ENCODE assay signal across 21 cellular contexts in the genomic region with DNA sequence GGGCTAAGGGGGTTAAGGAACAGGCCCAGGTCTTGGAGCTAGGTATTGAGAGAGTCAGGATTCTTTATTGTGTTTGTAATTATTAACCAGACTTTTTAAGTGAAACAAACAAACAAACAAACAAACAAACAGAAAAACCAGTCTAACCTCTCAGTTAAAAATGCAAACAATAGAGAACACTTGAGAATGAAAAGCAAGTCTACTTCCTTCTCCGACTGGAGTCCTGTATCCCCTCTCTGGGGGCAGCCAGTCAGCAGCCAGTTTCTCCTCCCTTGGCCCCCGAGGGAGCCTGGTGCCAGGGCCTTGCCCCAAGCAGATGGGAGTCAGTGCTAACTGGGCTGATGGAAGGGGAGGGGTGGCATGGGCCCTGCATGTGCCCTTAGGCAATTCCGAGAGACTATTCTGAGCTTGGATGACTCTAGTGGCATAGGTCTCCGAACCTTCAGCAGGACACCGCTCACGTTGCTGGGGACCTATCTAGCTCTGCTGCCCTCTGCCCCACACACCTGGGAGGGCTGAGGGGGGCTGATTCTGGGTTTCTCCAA.
DNase-seq lines count a peak whose midpoint lies in the region; ATAC-seq and TF ChIP-seq lines count a peak whose summit lies in the region.
"Had no signal": no experiment of that assay in that cellular context is flagged by ENCODE, and none has a peak within 500 bp of the region (broad histone marks: within the 10 kb centered on the region; RNA-seq: fewer than 3 reads in every experiment).

No MANE protein-coding gene starts in this region.

- H3K27ac ChIP-seq in lung (ENCODE audit: low read depth in 1 of 2, low read length in 1 of 2) = no peak overlapping the region
- no peak overlapping the region for H3K27ac ChIP-seq in tibial nerve
- H3K27ac ChIP-seq: RWPE1 had no signal

- no peak for TF ChIP-seq POLR2A in tibial nerve (IDR thresholded peaks at IDR 0.05)

- no peak for TF ChIP-seq EP300 in tibial nerve (IDR thresholded peaks at IDR 0.05)

- WGBS in lung, 2 donors = 63 to 85% methylated on average over 6 of the region's 6 CpGs
- WGBS in tibial nerve, 2 donors = 74 to 77% methylated on average over 5 to 6 of the region's 6 CpGs

- ATAC-seq in lung (ENCODE audit: insufficient read depth, low FRiP score) = no peak
- no peak for ATAC-seq in HG02884 (IDR thresholded peaks at IDR 0.05; ENCODE audit: unreplicated experiment)
- ATAC-seq: CD8-positive, alpha-beta T cell; HCT116; SK-N-SH treated with all-trans-retinoic acid at 6 μM for 48 hours; T-cell had no signal

- no peak for TF ChIP-seq CTCF in BE2C (IDR thresholded peaks at IDR 0.05; ENCODE audit: low read depth, low read length)
- TF ChIP-seq CTCF in lung (IDR thresholded peaks at IDR 0.05; ENCODE audit: control extremely low read depth, extremely low read depth) = no peak
- no peak for TF ChIP-seq CTCF in tibial nerve (IDR thresholded peaks at IDR 0.05)

- H3K4me3 ChIP-seq in BE2C (ENCODE audit: low read depth, low read length) (no peak overlapping the region), lung (no peak overlapping the region), tibial nerve (no peak overlapping the region)
- H3K4me3 ChIP-seq: MG63 had no signal

- H3K4me1 ChIP-seq in BE2C = no peaks in the 10 kb centered on the region
- H3K4me1 ChIP-seq in lung (ENCODE audit: control insufficient read depth in 2 of 2, insufficient read depth in 2 of 2, low read length in 2 of 2) = peaks cover 0 to 3% of the 10 kb centered on the region in 2 donors
- H3K4me1 ChIP-seq in tibial nerve = peaks cover 0 to 2% (median 0%) of the 10 kb centered on the region in 4 donors

- DNase-seq in NCI-H1417 (lab: John Stamatoyannopoulos, UW) = peak in 2 of 3 experiments; percentile 32 to 49
- no peak for DNase-seq in NCI-H1417 treated with DMSO at 0.1 percent for 48 hours (lab: John Stamatoyannopoulos, UW)
- DNase-seq in BE2C = peak; percentile 32
- DNase-seq in DMS79 treated with DMSO at 0.1 percent for 48 hours (lab: John Stamatoyannopoulos, UW) = peak; percentile 78
- DNase-seq in lung (ENCODE audit: low spot score) = peak; percentile 31
- DNase-seq in NCI-H2227 treated with DMSO at 0.1 percent for 48 hours (lab: John Stamatoyannopoulos, UW) = no peak
- DNase-seq in tibial nerve (ENCODE audit: low spot score in 2 of 2) = no peak
- DNase-seq: CD8-positive, alpha-beta T cell; GOT3; Karpas-422; MG63; NCI-H187 treated with DMSO at 0.1 percent for 48 hours; NCI-H2171 treated with DMSO at 0.1 percent for 48 hours; NCI-H446 treated with DMSO at 0.1 percent for 48 hours; NCI-H774; SIG-M5; T-cell had no signal

- H3K27me3 ChIP-seq in BE2C (no peaks in the 10 kb centered on the region), lung (ENCODE audit: control insufficient read depth, insufficient read depth) (no peaks in the 10 kb centered on the region), tibial nerve (no peaks in the 10 kb centered on the region)
- H3K27me3 ChIP-seq: MG63 had no signal

- H3K9me3 ChIP-seq in BE2C (no peaks in the 10 kb centered on the region), lung (ENCODE audit: control insufficient read depth in 2 of 2, insufficient read depth in 1 of 2, low read length in 1 of 2) (peaks cover 0 to 3% of the 10 kb centered on the region in 2 donors), tibial nerve (no peaks in the 10 kb centered on the region)
- H3K9me3 ChIP-seq: MG63 had no signal

- H3K36me3 ChIP-seq in BE2C (no peaks in the 10 kb centered on the region), lung (ENCODE audit: control insufficient read depth in 2 of 2, insufficient read depth in 2 of 2, low read length in 2 of 2) (no peaks in the 10 kb centered on the region), tibial nerve (no peaks in the 10 kb centered on the region)
- H3K36me3 ChIP-seq: MG63 had no signal

Comparison
In these comparisons a context has a peak if more than half of its experiments do, and no peak if none do; other contexts are left out.
1. DNase-seq: peak in NCI-H1417 (2 of 3), BE2C (single experiment), DMS79 treated with DMSO at 0.1 percent for 48 hours (single experiment) and lung (single experiment); none in NCI-H1417 treated with DMSO at 0.1 percent for 48 hours (single experiment), NCI-H2227 treated with DMSO at 0.1 percent for 48 hours (single experiment) and tibial nerve (0 of 2).